27 cellular contexts compared by ENCODE assay signal in the genomic region with DNA sequence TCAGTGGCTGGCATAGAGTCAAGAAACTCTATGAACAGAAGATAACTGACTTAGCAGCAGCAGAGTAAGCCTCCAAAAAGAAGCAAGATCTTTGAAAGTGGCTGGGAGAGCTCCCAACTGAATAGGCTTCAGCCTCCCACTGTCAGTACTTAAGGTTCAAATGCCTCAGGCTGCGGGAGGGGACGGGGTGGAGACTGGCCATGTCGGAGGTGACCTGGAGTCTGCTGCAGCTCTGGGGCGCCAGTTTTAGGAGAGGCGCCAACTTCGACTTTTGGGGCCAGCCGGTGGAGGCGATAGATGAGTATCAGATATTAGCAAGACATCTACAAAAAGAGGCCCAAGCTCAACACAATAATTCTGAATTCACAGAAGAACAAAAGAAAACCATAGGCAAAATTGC.
DNase-seq lines count a peak whose midpoint lies in the region; ATAC-seq, FAIRE-seq and TF ChIP-seq lines count a peak whose summit lies in the region.
"Had no signal": no experiment of that assay in that cellular context is flagged by ENCODE, and none has a peak within 500 bp of the region (broad histone marks: within the 10 kb centered on the region; RNA-seq: fewer than 3 reads in every experiment).

No MANE protein-coding gene starts in this region.

- H4K8ac ChIP-seq in IMR-90 (ENCODE audit: low read depth in 2 of 2, low read length in 2 of 2), result no peak overlapping the region
- H4K8ac ChIP-seq in trophoblast cell (ENCODE audit: low read depth, low read length), result no peak overlapping the region

- H3K79me1 ChIP-seq in IMR-90 (ENCODE audit: low read depth in 1 of 2, low read length in 2 of 2) (no peaks in the 10 kb centered on the region), trophoblast cell (ENCODE audit: low read length) (no peaks in the 10 kb centered on the region)

- H3K23ac ChIP-seq in IMR-90 (ENCODE audit: low read depth, low read length), result no peak overlapping the region
- H3K23ac ChIP-seq in trophoblast cell (ENCODE audit: low read length), result no peak overlapping the region

- no peak overlapping the region for H3K4me3 ChIP-seq in IMR-90 (ENCODE audit: insufficient read depth, low read depth, low read length)
- H3K4me3 ChIP-seq in K562, result no peak overlapping the region
- no peak overlapping the region for H3K4me3 ChIP-seq in upper lobe of right lung
- H3K4me3 ChIP-seq in trophoblast cell (ENCODE audit: low read depth, low read length), result no peak overlapping the region
- no peak overlapping the region for H3K4me3 ChIP-seq in transverse colon
- H3K4me3 ChIP-seq: BLaER1, GM12878 had no signal

- no peak overlapping the region for H3K18ac ChIP-seq in IMR-90 (ENCODE audit: low read depth, low read length)
- no peak overlapping the region for H3K18ac ChIP-seq in trophoblast cell (ENCODE audit: low read length)

- TF ChIP-seq RAD21 in IMR-90 (IDR thresholded peaks at IDR 0.05; ENCODE audit: low read length) (no peak), K562 (CRISPR knock-in tag; conservative IDR thresholded peaks at IDR 0.05 in 1 of 2, IDR thresholded peaks at IDR 0.05 in 1 of 2) (no peak)

- no peak overlapping the region for H4K91ac ChIP-seq in IMR-90 (ENCODE audit: insufficient read depth, low read depth, low read length)
- no peak overlapping the region for H4K91ac ChIP-seq in trophoblast cell (ENCODE audit: low read depth, low read length)

- H2AK5ac ChIP-seq in IMR-90 (ENCODE audit: low read depth, low read length), result no peak overlapping the region
- no peak overlapping the region for H2AK5ac ChIP-seq in trophoblast cell (ENCODE audit: low read length)

- H3K9me1 ChIP-seq in IMR-90 (ENCODE audit: insufficient read depth, low read length) (no peaks in the 10 kb centered on the region), K562 (ENCODE audit: control insufficient read depth, insufficient read depth, low read length) (no peaks in the 10 kb centered on the region)

- H3K36me3 ChIP-seq in IMR-90 (ENCODE audit: control insufficient read depth, insufficient read depth, low read length) (no peaks in the 10 kb centered on the region), K562 (ENCODE audit: control insufficient read depth, insufficient read depth, low read length) (no peaks in the 10 kb centered on the region), upper lobe of right lung (no peaks in the 10 kb centered on the region), trophoblast cell (ENCODE audit: control insufficient read depth in 1 of 2, insufficient read depth in 2 of 2, low read length in 2 of 2) (no peaks in the 10 kb centered on the region), transverse colon (no peaks in the 10 kb centered on the region)
- H3K36me3 ChIP-seq: BE2C, BLaER1 had no signal

- H2AFZ ChIP-seq in IMR-90 (replicated peaks; ENCODE audit: low read length, poor library complexity), result peak overlapping the region; percentile 43
- no peak overlapping the region for H2AFZ ChIP-seq in K562 (ENCODE audit: low read depth, low read length)
- H2AFZ ChIP-seq in trophoblast cell (ENCODE audit: insufficient read depth, low read length, poor library complexity), result no peak overlapping the region

- H3K4ac ChIP-seq in IMR-90 (ENCODE audit: low read depth, low read length) (no peak overlapping the region), trophoblast cell (ENCODE audit: low read depth, low read length) (no peak overlapping the region)

- no peak overlapping the region for H3K27ac ChIP-seq in IMR-90 (ENCODE audit: insufficient read depth, low read length)
- H3K27ac ChIP-seq in K562 (ENCODE audit: extremely low read depth, low read depth, low read length), result no peak overlapping the region
- no peak overlapping the region for H3K27ac ChIP-seq in upper lobe of right lung
- H3K27ac ChIP-seq in trophoblast cell (ENCODE audit: low read depth, low read length), result no peak overlapping the region
- no peak overlapping the region for H3K27ac ChIP-seq in transverse colon
- H3K27ac ChIP-seq: BLaER1 had no signal

- ATAC-seq in IMR-90 (ENCODE audit: low read depth) (no peak), K562 (peak; percentile 51), upper lobe of right lung (no peak)
- no peak for ATAC-seq in activated CD4-positive, CD25-positive, alpha-beta regulatory T cell treated with anti-CD3 and anti-CD28 coated beads, Interleukin-2, amount 50 U/mL, for 24 hours
- ATAC-seq: GM12878 had no signal

- no peak for TF ChIP-seq POLR2A in IMR-90 (IDR thresholded peaks at IDR 0.05; ENCODE audit: low read depth, low read length)
- TF ChIP-seq POLR2A in K562 (conservative IDR thresholded peaks at IDR 0.05), result no peak
- TF ChIP-seq POLR2A in transverse colon (IDR thresholded peaks at IDR 0.05), result no peak

- no peak overlapping the region for H4K12ac ChIP-seq in trophoblast cell (ENCODE audit: low read depth, low read length)

- BruUV-seq in IMR-90 (replicated peaks; lab: Mats Ljungman, UMichigan) (no TSS peak), K562 (replicated peaks; lab: Mats Ljungman, UMichigan) (no TSS peak)

- H2BK20ac ChIP-seq in IMR-90 (ENCODE audit: low read depth, low read length), result no peak overlapping the region

- H4K20me1 ChIP-seq in IMR-90 (ENCODE audit: insufficient read depth, low read length) (no peaks in the 10 kb centered on the region), K562 (replicated peaks; ENCODE audit: control insufficient read depth, insufficient read depth, low read length) (no peaks in the 10 kb centered on the region)
- H4K20me1 ChIP-seq: BLaER1 had no signal

- peak; percentile 23 for FAIRE-seq in HTR-8/SVneo (lab: Jason Lieb, UNC)
- no peak for FAIRE-seq in K562 (lab: Jason Lieb, UNC)
- FAIRE-seq: A204.1, GM12878, GM12892, GM19239 had no signal

- H2BK120ac ChIP-seq in IMR-90 (ENCODE audit: low read depth, low read length), result no peak overlapping the region
- H2BK120ac ChIP-seq in trophoblast cell (ENCODE audit: insufficient read depth, low read length, poor library complexity), result no peak overlapping the region

- dilution Hi-C loops in IMR-90 (cut with HindIII; ENCODE audit: low sequenced_read_pairs, unreplicated experiment), result no loop called here

- H3K4me2 ChIP-seq in IMR-90 (ENCODE audit: low read depth, low read length) (no peak overlapping the region), K562 (ENCODE audit: insufficient read depth, low read length) (no peak overlapping the region), trophoblast cell (ENCODE audit: low read length) (no peak overlapping the region)
- H3K4me2 ChIP-seq: BLaER1 had no signal

- H3K79me2 ChIP-seq in K562 (ENCODE audit: control insufficient read depth, insufficient read depth, low read length) (no peaks in the 10 kb centered on the region), trophoblast cell (ENCODE audit: control insufficient read depth, insufficient read depth, low read length, poor library complexity) (no peaks in the 10 kb centered on the region)

- no CpG with 5 or more reads among the region's 8 CpGs for WGBS in IMR-90 (ENCODE audit: extremely low coverage in 2 of 2, insufficient read length in 1 of 2), 2 experiments
- WGBS in K562 (ENCODE audit: insufficient coverage, low coverage, missing lambda C conversion rate), result 24% methylated on average over 8 of the region's 8 CpGs
- WGBS in trophoblast cell (ENCODE audit: extremely low coverage, insufficient coverage, insufficient read length), result no CpG with 5 or more reads among the region's 8 CpGs
- WGBS in transverse colon (ENCODE audit: low coverage in 1 of 2), 2 donors, result 91 to 97% methylated on average over 8 of the region's 8 CpGs

- no peak overlapping the region for H2BK12ac ChIP-seq in trophoblast cell (ENCODE audit: low read length)

- H3K4me1 ChIP-seq in IMR-90 (ENCODE audit: control insufficient read depth, insufficient read depth, low read length) (no peaks in the 10 kb centered on the region), K562 (replicated peaks in 1 of 2; ENCODE audit: control insufficient read depth in 2 of 2, insufficient read depth in 2 of 2, low read length in 2 of 2) (peaks cover 0 to 4% of the 10 kb centered on the region in 2 experiments; a peak in 2 of 5 replicates), upper lobe of right lung (no peaks in the 10 kb centered on the region), trophoblast cell (ENCODE audit: control insufficient read depth in 1 of 2, insufficient read depth in 2 of 2, low read length in 2 of 2) (no peaks in the 10 kb centered on the region), transverse colon (no peaks in the 10 kb centered on the region)
- H3K4me1 ChIP-seq: BLaER1 had no signal

- CTCF ChIA-PET in IMR-90 (lab: Yijun Ruan, JAX) (no interaction called here), K562 (lab: Yijun Ruan, JAX; ENCODE audit: low intra/inter-chr PET ratio) (no interaction called here)

- H4K5ac ChIP-seq in IMR-90 (ENCODE audit: low read depth, low read length), result no peak overlapping the region

- H3K56ac ChIP-seq in IMR-90 (ENCODE audit: extremely low read depth, insufficient read depth, low read length), result no peak overlapping the region

- DNase-seq in HTR-8/SVneo (ENCODE audit: insufficient read length, low spot score), result no peak
- DNase-seq in IMR-90, result no peak
- no peak for DNase-seq in K562 (ENCODE audit: extremely low read depth in 1 of 4, low spot score in 3 of 4)
- DNase-seq in upper lobe of right lung, result peak; percentile 38
- DNase-seq in trophoblast cell, result no peak
- DNase-seq in transverse colon, result no peak
- DNase-seq: 8988T; ACHN; BE2C; C1 segment of cervical spinal cord; CD4-positive, alpha-beta memory T cell; CD4-positive, CD25-positive, alpha-beta regulatory T cell; CD8-positive, alpha-beta memory T cell; COR-L47; DMS 273 treated with DMSO at 0.1 percent for 48 hours; DMS153; DMS53; DMS79; DND-41; EL; GDM1 had no signal

- H2BK5ac ChIP-seq in IMR-90 (ENCODE audit: low read depth, low read length, poor library complexity, severe bottlenecking) (no peak overlapping the region), trophoblast cell (ENCODE audit: low read depth, low read length, poor library complexity) (no peak overlapping the region)

- POLR2A ChIA-PET in IMR-90 (lab: Charles Lee; ENCODE audit: unreplicated experiment) (no interaction called here), K562 (lab: Yijun Ruan, JAX) (no interaction called here)

- H3K14ac ChIP-seq in IMR-90 (replicated peaks; ENCODE audit: low read depth, low read length), result no peak overlapping the region
- no peak overlapping the region for H3K14ac ChIP-seq in trophoblast cell (ENCODE audit: low read length)

- H2BK15ac ChIP-seq in IMR-90 (ENCODE audit: low read depth, low read length), result no peak overlapping the region

- no peak for TF ChIP-seq CTCF in IMR-90 (conservative IDR thresholded peaks at IDR 0.05; ENCODE audit: low read depth, low read length)
- TF ChIP-seq CTCF in K562 (IDR thresholded peaks at IDR 0.05 in 2 of 3, conservative IDR thresholded peaks at IDR 0.05 in 1 of 3; ENCODE audit: insufficient read depth in 2 of 3, low read depth in 1 of 3, low read length in 3 of 3), result no peak
- TF ChIP-seq CTCF in upper lobe of right lung (IDR thresholded peaks at IDR 0.05), result no peak
- no peak for TF ChIP-seq CTCF in transverse colon (IDR thresholded peaks at IDR 0.05)

- H3K9ac ChIP-seq in IMR-90 (ENCODE audit: low read depth, low read length), result no peak overlapping the region
- no peak overlapping the region for H3K9ac ChIP-seq in K562 (ENCODE audit: insufficient read depth in 1 of 2, low read depth in 2 of 2, low read length in 2 of 2)
- no peak overlapping the region for H3K9ac ChIP-seq in trophoblast cell (ENCODE audit: low read length)
- H3K9ac ChIP-seq: BLaER1 had no signal

- intact Hi-C loops in IMR-90 (cut with micrococcal nuclease) (no loop called here), K562 (cut with micrococcal nuclease) (no loop called here), upper lobe of right lung (cut with DNase I) (no loop called here), transverse colon (cut with DNase I; ENCODE audit: low total_unique reads) (no loop called here)

- H3K9me3 ChIP-seq in IMR-90 (ENCODE audit: control insufficient read depth, insufficient read depth, low read length) (no peaks in the 10 kb centered on the region), K562 (replicated peaks; ENCODE audit: control insufficient read depth, insufficient read depth, low read depth, low read length) (no peaks in the 10 kb centered on the region), upper lobe of right lung (no peaks in the 10 kb centered on the region), trophoblast cell (ENCODE audit: insufficient read depth, low read depth, low read length) (no peaks in the 10 kb centered on the region), transverse colon (no peaks in the 10 kb centered on the region)
- H3K9me3 ChIP-seq: BE2C, BLaER1 had no signal

- TF ChIP-seq EP300 in K562 (IDR thresholded peaks at IDR 0.05; ENCODE audit: low read length), result no peak
- no peak for TF ChIP-seq EP300 in transverse colon (IDR thresholded peaks at IDR 0.05; ENCODE audit: low read depth)

- in situ Hi-C loops in IMR-90 (cut with MboI; ENCODE audit: low sequenced_read_pairs), result no loop called here
- in situ Hi-C loops in K562 (cut with MboI), result no loop called here
- in situ Hi-C loops in transverse colon (cut with MboI; ENCODE audit: low pct_ligation_motif_present in 1 of 4, low pct_unique_long_range_greater_than_20kb in 1 of 4, low sequenced_read_pairs in 3 of 4), result no loop called here

- no peak overlapping the region for H2AK9ac ChIP-seq in IMR-90 (replicated peaks; ENCODE audit: low read depth, low read length, poor library complexity)

- H3K27me3 ChIP-seq in IMR-90 (ENCODE audit: control insufficient read depth, insufficient read depth, low read length) (no peaks in the 10 kb centered on the region), K562 (ENCODE audit: control insufficient read depth in 2 of 2, insufficient read depth in 2 of 2, low read length in 2 of 2) (no peaks in the 10 kb centered on the region), upper lobe of right lung (no peaks in the 10 kb centered on the region), trophoblast cell (ENCODE audit: insufficient read depth, low read length) (no peaks in the 10 kb centered on the region), transverse colon (no peaks in the 10 kb centered on the region)
- H3K27me3 ChIP-seq: BE2C, BLaER1 had no signal
